In genomic region chr1:1614954-1615255, GRCh38 we compare ENCODE assay signal across 1 cellular context.
TF ChIP-seq lines count a peak whose summit lies in the region.

No MANE protein-coding gene starts in this region.

TF ChIP-seq in SK-N-SH, 30 proteins besides CTCF, POLR2A, EP300 and RAD21 (continued from another document):
- peak; percentile 9; the same call in 1 of the 2 replicates for TF ChIP-seq MXI1 (IDR thresholded peaks at IDR 0.05; ENCODE audit: low read depth, low read length)
